In genomic region chr13:45102136-45102802, GRCh38 we compare ENCODE assay signal across 19 cellular contexts. TPM values are rescaled to one million over a fixed set of nuclear protein-coding genes. Genes with fewer than 3 reads are reported as not detected.
A peak's percentile ranks its signal among the peaks of the same experiment; 100 is the strongest.
DNase-seq lines count a peak whose midpoint lies in the region; ATAC-seq, FAIRE-seq and TF ChIP-seq lines count a peak whose summit lies in the region.
"Had no signal": no experiment of that assay in that cellular context is flagged by ENCODE, and none has a peak within 500 bp of the region (broad histone marks: within the 10 kb centered on the region; RNA-seq: fewer than 3 reads in every experiment).

No MANE protein-coding gene starts in this region.

- peak; percentile 16 for ATAC-seq in IMR-90 (ENCODE audit: low read depth)
- ATAC-seq in HG03095 (IDR thresholded peaks at IDR 0.05; ENCODE audit: unreplicated experiment) = no peak
- no peak for ATAC-seq in GM19351 (IDR thresholded peaks at IDR 0.05; ENCODE audit: unreplicated experiment)
- ATAC-seq: body of pancreas, left ventricle myocardium superior, right cardiac atrium, T-helper 17 cell had no signal

- intact Hi-C loops in IMR-90 (cut with micrococcal nuclease) = loop anchor here (1.0 kb wide), 1 partner anchor 47 kb away; no protein-coding TSS in a partner anchor

- BruUV-seq in IMR-90 (replicated peaks; lab: Mats Ljungman, UMichigan) = no TSS peak

- TF ChIP-seq CTCF in IMR-90 (conservative IDR thresholded peaks at IDR 0.05; ENCODE audit: low read depth, low read length) = no peak

- no peak for TF ChIP-seq RAD21 in IMR-90 (IDR thresholded peaks at IDR 0.05; ENCODE audit: low read length)

- 0 out of 2 replicates have a peak overlapping the region, but pooled peaks have one; percentile 3 for H2BK120ac ChIP-seq in IMR-90 (ENCODE audit: low read depth, low read length)

- H3K56ac ChIP-seq in IMR-90 (ENCODE audit: extremely low read depth, insufficient read depth, low read length) = no peak overlapping the region

- no peak overlapping the region; the same call in 2 of the 3 replicates for H2BK15ac ChIP-seq in IMR-90 (ENCODE audit: low read depth, low read length)

- no peaks in the 10 kb centered on the region for H3K27me3 ChIP-seq in IMR-90 (ENCODE audit: control insufficient read depth, insufficient read depth, low read length)
- no peaks in the 10 kb centered on the region for H3K27me3 ChIP-seq in iPS-15b (ENCODE audit: control insufficient read depth, insufficient read depth, low read length)
- H3K27me3 ChIP-seq: BLaER1 treated with 17β-estradiol and CSF1 and Interleukin-3, amounts not matched to agents 10 nM and 100 nM; body of pancreas; suprapubic skin had no signal

- no peaks in the 10 kb centered on the region for H4K20me1 ChIP-seq in IMR-90 (ENCODE audit: insufficient read depth, low read length)
- H4K20me1 ChIP-seq: BLaER1 treated with 17β-estradiol and CSF1 and Interleukin-3, amounts not matched to agents 10 nM and 100 nM had no signal

- H3K4me2 ChIP-seq in IMR-90 (ENCODE audit: low read depth, low read length) = peak overlapping the region; percentile 62
- H3K4me2 ChIP-seq: BLaER1 treated with 17β-estradiol and CSF1 and Interleukin-3, amounts not matched to agents 10 nM and 100 nM had no signal

- no peak for FAIRE-seq in RCC 7860 (lab: Jason Lieb, UNC)

- no peak overlapping the region for H3K14ac ChIP-seq in IMR-90 (replicated peaks; ENCODE audit: low read depth, low read length)

- H3K9me3 ChIP-seq in IMR-90 (ENCODE audit: control insufficient read depth, insufficient read depth, low read length) (no peaks in the 10 kb centered on the region), iPS-15b (ENCODE audit: control insufficient read depth, insufficient read depth, low read length) (no peaks in the 10 kb centered on the region)
- H3K9me3 ChIP-seq: body of pancreas, suprapubic skin had no signal

- peak overlapping the region; percentile 56 for H2BK5ac ChIP-seq in IMR-90 (ENCODE audit: low read depth, low read length, poor library complexity, severe bottlenecking)

- peak overlapping the region; percentile 88; the same call in 1 of the 2 replicates for H3K27ac ChIP-seq in IMR-90 (ENCODE audit: insufficient read depth, low read length)
- H3K27ac ChIP-seq: BLaER1 treated with 17β-estradiol and CSF1 and Interleukin-3, amounts not matched to agents 10 nM and 100 nM; body of pancreas; suprapubic skin had no signal

- H4K91ac ChIP-seq in IMR-90 (ENCODE audit: insufficient read depth, low read depth, low read length) = 0 out of 2 replicates have a peak overlapping the region, but pooled peaks have one; percentile 1

- peak; percentile 55 for DNase-seq in IMR-90
- DNase-seq in amygdala (lab: John Stamatoyannopoulos, UW) = peak in 34 of 56 donors; percentile 5 to 73 (median 22)
- peak; percentile 47 for DNase-seq in retina
- DNase-seq in MV-4-11 (lab: John Stamatoyannopoulos, UW) = no peak
- DNase-seq in RCC 7860 (ENCODE audit: low spot score) = no peak
- DNase-seq: activated naive CD4-positive, alpha-beta T cell; body of pancreas; dermis blood vessel endothelial cell; DMS53; left ventricle myocardium superior; NCI-H187; right cardiac atrium; stimulated activated CD4-positive, alpha-beta T cell treated with anti-CD3 and anti-CD28 coated beads, Interleukin-1b, Interleukin-23, amount 100 ng/mL, for 48 hours; T-helper 17 cell had no signal

- in situ Hi-C loops in IMR-90 (cut with MboI; ENCODE audit: low sequenced_read_pairs) = no loop called here

- peak overlapping the region in 1 of 2 experiments; percentile 4; a peak in 1 of 4 replicates for H4K8ac ChIP-seq in IMR-90 (ENCODE audit: low read depth in 2 of 2, low read length in 2 of 2)

- H3K23ac ChIP-seq in IMR-90 (ENCODE audit: low read depth, low read length) = no peak overlapping the region; the same call in none of the 2 replicates

- POLR2A ChIA-PET in IMR-90 (lab: Charles Lee; ENCODE audit: unreplicated experiment) = no interaction called here

- H3K36me3 ChIP-seq in IMR-90 (ENCODE audit: control insufficient read depth, insufficient read depth, low read length) (no peaks in the 10 kb centered on the region), iPS-15b (ENCODE audit: control insufficient read depth, insufficient read depth, low read length) (no peaks in the 10 kb centered on the region)
- H3K36me3 ChIP-seq: BLaER1 treated with 17β-estradiol and CSF1 and Interleukin-3, amounts not matched to agents 10 nM and 100 nM; suprapubic skin had no signal

- CTCF ChIA-PET in IMR-90 (lab: Yijun Ruan, JAX) = interaction anchor here (0.6 to 1.0 kb wide), 3 partner anchors 27 to 85 kb away, joined by 3 to 8 read pairs (median 4); no protein-coding TSS in a partner anchor

- H3K4me1 ChIP-seq in IMR-90 (ENCODE audit: control insufficient read depth, insufficient read depth, low read length) (peaks cover 22% of the 10 kb centered on the region), iPS-15b (ENCODE audit: control insufficient read depth, insufficient read depth, low read length) (peaks cover 16% of the 10 kb centered on the region)
- H3K4me1 ChIP-seq: BLaER1 treated with 17β-estradiol and CSF1 and Interleukin-3, amounts not matched to agents 10 nM and 100 nM; body of pancreas; suprapubic skin had no signal

- TF ChIP-seq POLR2A in IMR-90 (IDR thresholded peaks at IDR 0.05; ENCODE audit: low read depth, low read length) = no peak

- no peak overlapping the region for H2AFZ ChIP-seq in IMR-90 (replicated peaks; ENCODE audit: low read length, poor library complexity)

- H3K18ac ChIP-seq in IMR-90 (ENCODE audit: low read depth, low read length) = peak overlapping the region; percentile 48

- no peak overlapping the region for H2AK9ac ChIP-seq in IMR-90 (replicated peaks; ENCODE audit: low read depth, low read length, poor library complexity)

- H3K4me3 ChIP-seq in IMR-90 (ENCODE audit: insufficient read depth, low read depth, low read length) = no peak overlapping the region
- no peak overlapping the region for H3K4me3 ChIP-seq in iPS-15b (ENCODE audit: low read depth, low read length)
- H3K4me3 ChIP-seq: BLaER1 treated with 17β-estradiol and CSF1 and Interleukin-3, amounts not matched to agents 10 nM and 100 nM; body of pancreas; suprapubic skin had no signal

- no peak overlapping the region for H2AK5ac ChIP-seq in IMR-90 (ENCODE audit: low read depth, low read length)

- peak overlapping the region; percentile 24 for H4K5ac ChIP-seq in IMR-90 (ENCODE audit: low read depth, low read length)

- 56% methylated on average over 4 of the region's 6 CpGs; no CpG with 5 or more reads in 1 of the 2 experiments for WGBS in IMR-90 (ENCODE audit: extremely low coverage in 2 of 2, insufficient read length in 1 of 2), 2 experiments

- dilution Hi-C loops in IMR-90 (cut with HindIII; ENCODE audit: low sequenced_read_pairs, unreplicated experiment) = no loop called here

- no peaks in the 10 kb centered on the region for H3K79me1 ChIP-seq in IMR-90 (ENCODE audit: low read depth in 1 of 2, low read length in 2 of 2)

- peak overlapping the region; percentile 7; the same call in 1 of the 2 replicates for H3K4ac ChIP-seq in IMR-90 (ENCODE audit: low read depth, low read length)

- H3K9me1 ChIP-seq in IMR-90 (ENCODE audit: insufficient read depth, low read length) = peaks cover 4% of the 10 kb centered on the region; the same call in 1 of the 2 replicates

- H2BK20ac ChIP-seq in IMR-90 (ENCODE audit: low read depth, low read length) = 0 out of 2 replicates have a peak overlapping the region, but pooled peaks have one; percentile 2

- H3K9ac ChIP-seq in IMR-90 (ENCODE audit: low read depth, low read length) (no peak overlapping the region), iPS-15b (ENCODE audit: low read depth, low read length) (peak overlapping the region; percentile 8)
- H3K9ac ChIP-seq: BLaER1 treated with 17β-estradiol and CSF1 and Interleukin-3, amounts not matched to agents 10 nM and 100 nM had no signal

TF ChIP-seq in IMR-90, 13 proteins besides CTCF, POLR2A, EP300 and RAD21:
- TF ChIP-seq RFX5 (IDR thresholded peaks at IDR 0.05; ENCODE audit: low read depth, low read length) = no peak
- no peak for TF ChIP-seq MAFK (IDR thresholded peaks at IDR 0.05; ENCODE audit: low read depth, low read length)
- TF ChIP-seq NFE2L2 (IDR thresholded peaks at IDR 0.05; ENCODE audit: low read depth, low read length) = no peak
- no peak for TF ChIP-seq MXI1 (IDR thresholded peaks at IDR 0.05; ENCODE audit: borderline replicate concordance, low read depth, low read length)
- TF ChIP-seq CHD1 (IDR thresholded peaks at IDR 0.05; ENCODE audit: low read depth, low read length) = no peak
- no peak for TF ChIP-seq CEBPB (IDR thresholded peaks at IDR 0.05; ENCODE audit: low read depth, low read length)
- no peak for TF ChIP-seq MAZ (IDR thresholded peaks at IDR 0.05; ENCODE audit: borderline replicate concordance, low read depth, low read length)
- no peak for TF ChIP-seq USF2 (IDR thresholded peaks at IDR 0.05; ENCODE audit: low read depth, low read length)
- no peak for TF ChIP-seq FOS (IDR thresholded peaks at IDR 0.05; ENCODE audit: low read depth, low read length)
- no peak for TF ChIP-seq SMC3 (IDR thresholded peaks at IDR 0.05; ENCODE audit: low read depth, low read length)
- no peak for TF ChIP-seq RCOR1 (IDR thresholded peaks at IDR 0.05; ENCODE audit: insufficient replicate concordance, low read length)
- TF ChIP-seq ELK1 (IDR thresholded peaks at IDR 0.05; ENCODE audit: borderline replicate concordance, low read depth, low read length) = no peak
- no peak for TF ChIP-seq BHLHE40 (IDR thresholded peaks at IDR 0.05; ENCODE audit: low read depth, low read length)

RNA-seq across cellular contexts. Expression of gene GTF2F2, which starts 18.0 kb away (rescaled TPM):
- 16.5 and 35.6 TPM in 2 replicates for total RNA-seq in IMR-90 (2012; rRNA removed)
- polyA plus RNA-seq in IMR-90 (2012; rRNA removed) = 19.2 and 21.0 TPM in 2 replicates
- 5.5 and 7.9 TPM in 2 replicates for polyA plus RNA-seq in IMR-90 (2012; cell fraction: cytosol; rRNA removed)
- polyA plus RNA-seq in IMR-90 (2012; cell fraction: nucleus; rRNA removed; ENCODE audit: low replicate concordance) = 2.6 and 9.0 TPM in 2 replicates

Comparison
In these comparisons a context has a peak if more than half of its experiments do, and no peak if none do; other contexts are left out.
1. DNase-seq: peak in IMR-90 (single experiment), amygdala (34 of 56) and retina (single experiment); none in MV-4-11 (single experiment) and RCC 7860 (single experiment).